30 cellular contexts compared by ENCODE assay signal in genomic region chr3:134638385-134639020, GRCh38. TPM values are rescaled to one million over a fixed set of nuclear protein-coding genes. Genes with fewer than 3 reads are reported as not detected.
"Had no signal": no experiment of that assay in that cellular context is flagged by ENCODE, and none has a peak within 500 bp of the region (broad histone marks: within the 10 kb centered on the region; RNA-seq: fewer than 3 reads in every experiment).

No MANE protein-coding gene starts in this region.

- H3K27me3 ChIP-seq: ovary, uterus had no signal

- H3K4me3 ChIP-seq: mucosa of descending colon, ovary, prostate gland, smooth muscle cell, uterus had no signal

- H3K9me3 ChIP-seq: mucosa of descending colon, ovary, prostate gland, uterus had no signal

- DNase-seq: activated CD4-positive, alpha-beta T cell treated with anti-CD3 and anti-CD28 coated beads for 48 hours; activated CD4-positive, alpha-beta T cell treated with anti-CD3 and anti-CD28 coated beads, Interleukin-2, amount 50 U/mL, for 48 hours; activated naive CD8-positive, alpha-beta T cell treated with anti-CD3 and anti-CD28 coated beads, Interleukin-2, amount 50 U/mL, for 24 hours; activated T-cell treated with anti-CD3 and anti-CD28 coated beads, Interleukin-2, amount 50 U/mL, for 48 hours; amygdala; central memory CD4-positive, alpha-beta T cell; dermis blood vessel endothelial cell; effector CD8-positive, alpha-beta T cell; left ventricle myocardium superior; mucosa of descending colon; ovary; retina; stimulated activated CD4-positive, alpha-beta T cell treated with anti-CD3 and anti-CD28 coated beads, Interleukin-1b, Interleukin-23, amount 100 ng/mL, for 48 hours; stimulated activated CD4-positive, alpha-beta T cell treated with anti-CD3 and anti-CD28 coated beads, Interleukin-4, amount 100 ng/mL, for 4 hours; stimulated activated CD8-positive, alpha-beta memory T cell treated with anti-CD3 and anti-CD28 coated beads, Interleukin-4, amount 100 ng/mL, for 48 hours; stimulated activated naive CD8-positive, alpha-beta T cell treated with anti-CD3 and anti-CD28 coated beads, Interleukin-15, amount 100 ng/mL, for 72 hours; T-helper 9 cell; uterus had no signal

- H3K36me3 ChIP-seq: ovary, prostate gland, uterus had no signal

- ATAC-seq: activated CD4-positive, CD25-positive, alpha-beta regulatory T cell treated with anti-CD3 and anti-CD28 coated beads, Interleukin-2, amount 50 U/mL, for 24 hours; activated naive CD8-positive, alpha-beta T cell treated with anti-CD3 and anti-CD28 coated beads, Interleukin-2, amount 50 U/mL, for 24 hours; left ventricle myocardium superior; mucosa of descending colon; natural killer cell treated with Interleukin-12 subunit alpha and Interleukin-12 subunit beta and Interleukin-15 and Interleukin-18, amount 100 ng/mL, for 72 hours; stimulated activated memory B cell treated with anti-CD40 and anti-IgM and Interleukin-4, amounts not matched to agents 10 μg/mL and 1 μg/mL and 100 μg/mL, for 72 hours; stimulated activated naive CD8-positive, alpha-beta T cell treated with anti-CD3 and anti-CD28 coated beads, Interleukin-15, amount 100 ng/mL, for 72 hours had no signal

- FAIRE-seq: frontal cortex, TTC549 had no signal

- H3K4me1 ChIP-seq: prostate gland, uterus had no signal

- H3K27ac ChIP-seq: ovary, prostate gland, uterus, VCaP had no signal

RNA-seq across cellular contexts. Expression of gene KY, which starts 12.3 kb away (rescaled TPM):
- total RNA-seq: activated T-helper 2 cell treated with anti-CD3 and anti-CD28 coated beads, Interferon-gamma antibody, Interleukin-2, Interleukin-4, amounts not matched to agents 10 μg/mL and 5 μg/mL and 100 μg/mL, durations not matched to agents 14 hours and 24 hours and 36 hours; dermis blood vessel endothelial cell; epithelial cell of proximal tubule; lung microvascular endothelial cell; mesenteric fat pad; natural killer cell treated with Interleukin-12 subunit alpha and Interleukin-12 subunit beta and Interleukin-15 and Interleukin-18, amount 100 ng/mL, for 72 hours had no signal
